Comparison of ENCODE assay signal across 18 cellular contexts in the genomic region with DNA sequence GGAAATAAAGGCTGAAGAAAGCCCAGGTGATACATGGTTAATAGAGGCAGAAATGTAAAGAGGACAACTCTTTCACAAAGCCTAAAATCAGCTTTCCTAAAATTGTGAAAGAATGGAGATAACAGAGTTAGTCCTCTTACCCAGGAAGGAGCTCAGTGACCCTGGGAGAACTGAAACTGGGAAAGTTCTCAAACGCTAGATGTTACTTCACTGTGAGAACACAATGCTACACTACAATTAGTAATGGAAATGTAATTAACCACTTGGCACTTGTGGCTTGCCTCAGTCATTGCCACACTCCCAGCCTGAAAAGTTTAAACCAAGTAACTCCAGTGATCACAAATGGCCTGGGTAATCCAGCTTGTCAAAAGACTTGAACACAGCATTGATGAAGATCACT.
"Had no signal": no experiment of that assay in that cellular context is flagged by ENCODE, and none has a peak within 500 bp of the region (broad histone marks: within the 10 kb centered on the region; RNA-seq: fewer than 3 reads in every experiment).

No MANE protein-coding gene starts in this region.

- H3K4me3 Mint-ChIP-seq: activated CD8-positive, alpha-beta T cell treated with anti-CD3 and anti-CD28 coated beads for 36 hours; activated naive CD8-positive, alpha-beta T cell treated with anti-CD3 and anti-CD28 coated beads, Interleukin-2, amount 10 ng/mL, durations not matched to agents 7 days and 5 days; activated T-cell treated with anti-CD3 and anti-CD28 coated beads, Interleukin-2, amount 50 U/mL, for 24 hours; stimulated activated naive CD8-positive, alpha-beta T cell treated with anti-CD3 and anti-CD28 coated beads, Interleukin-15, Interleukin-2, amounts not matched to agents 100 ng/mL and 50 ng/mL, for 24 hours had no signal

- H3K9me3 Mint-ChIP-seq: activated T-helper 2 cell treated with anti-CD3 and anti-CD28 coated beads, Interferon-gamma antibody, Interleukin-2, Interleukin-4, amounts not matched to agents 10 μg/mL and 5 μg/mL and 100 μg/mL, durations not matched to agents 14 hours and 24 hours and 36 hours; stimulated activated naive CD8-positive, alpha-beta T cell treated with anti-CD3 and anti-CD28 coated beads, Interleukin-15, Interleukin-2, amounts not matched to agents 100 ng/mL and 50 ng/mL, for 24 hours had no signal

- ATAC-seq: activated CD8-positive, alpha-beta T cell treated with anti-CD3 and anti-CD28 coated beads for 36 hours had no signal

- H3K4me1 ChIP-seq: uterus had no signal

- H3K9me3 ChIP-seq: tibial nerve, uterus had no signal

- H3K4me3 ChIP-seq: cardiac muscle cell, dorsolateral prefrontal cortex, tibial nerve, uterus had no signal

- H3K27ac ChIP-seq: cardiac muscle cell, dorsolateral prefrontal cortex, tibial nerve, uterus had no signal

- H3K36me3 ChIP-seq: cardiac muscle cell, uterus had no signal

- H3K27ac Mint-ChIP-seq: activated T-cell treated with anti-CD3 and anti-CD28 coated beads, Interleukin-2, amount 50 U/mL, for 24 hours; activated T-helper 2 cell treated with anti-CD3 and anti-CD28 coated beads, Interferon-gamma antibody, Interleukin-2, Interleukin-4, amounts not matched to agents 10 μg/mL and 5 μg/mL and 100 μg/mL, durations not matched to agents 14 hours and 24 hours and 36 hours; stimulated activated naive CD8-positive, alpha-beta T cell treated with anti-CD3 and anti-CD28 coated beads, Interleukin-15, Interleukin-2, amounts not matched to agents 100 ng/mL and 50 ng/mL, for 24 hours had no signal

- DNase-seq: activated CD4-positive, alpha-beta T cell treated with anti-CD3 and anti-CD28 coated beads for 48 hours; activated CD4-positive, CD25-positive, alpha-beta regulatory T cell; activated CD8-positive, alpha-beta T cell treated with anti-CD3 and anti-CD28 coated beads for 36 hours; activated naive CD4-positive, alpha-beta T cell treated with Interleukin-2 at 50 U/mL for 16 hours; activated naive CD8-positive, alpha-beta T cell treated with anti-CD3 and anti-CD28 coated beads, Interleukin-2, amount 10 ng/mL, durations not matched to agents 7 days and 5 days; activated T-cell treated with anti-CD3 and anti-CD28 coated beads, Interleukin-2, amount 50 U/mL, for 24 hours; amygdala; dorsolateral prefrontal cortex; foreskin melanocyte; glutamatergic neuron; retina; stimulated activated CD4-positive, alpha-beta T cell treated with anti-CD3 and anti-CD28 coated beads, Interleukin-2, amount 100 ng/mL, for 24 hours; T-helper 9 cell; uterus had no signal

- H3K27me3 ChIP-seq: cardiac muscle cell, dorsolateral prefrontal cortex, tibial nerve, uterus had no signal
